1 cellular context compared by ENCODE assay signal in genomic region chr11:67354314-67355022, GRCh38.
TF ChIP-seq lines count a peak whose summit lies in the region.

No MANE protein-coding gene starts in this region.

TF ChIP-seq in GM12878, 131 proteins besides CTCF, POLR2A, EP300 and RAD21 (continues in another document):
- TF ChIP-seq ATF2 (IDR thresholded peaks at IDR 0.05; ENCODE audit: low read length) (no peak), MYB (IDR thresholded peaks at IDR 0.05; ENCODE audit: borderline replicate concordance, low read depth, low read length) (no peak), BMI1 (IDR thresholded peaks at IDR 0.05; ENCODE audit: borderline replicate concordance) (no peak), HDGF (IDR thresholded peaks at IDR 0.05) (no peak; the same call in 1 of the 2 replicates), TAF1 (IDR thresholded peaks at IDR 0.05; ENCODE audit: borderline replicate concordance, low read depth, low read length) (no peak), SMAD5 (IDR thresholded peaks at IDR 0.05; ENCODE audit: low read depth) (no peak), ZBTB4 (CRISPR knock-in tag; IDR thresholded peaks at IDR 0.05) (no peak), RAD51 (IDR thresholded peaks at IDR 0.05) (peak; percentile 34; the same call in 1 of the 2 replicates), POLR2AphosphoS2 (IDR thresholded peaks at IDR 0.05; ENCODE audit: low read depth, low read length) (no peak), CBFB (IDR thresholded peaks at IDR 0.05; ENCODE audit: low read depth) (no peak), NR2C1 (IDR thresholded peaks at IDR 0.05) (peak; percentile 67), IKZF1 (conservative IDR thresholded peaks at IDR 0.05) (peak; percentile 48), ZNF687 (IDR thresholded peaks at IDR 0.05) (peak; percentile 91), TCF3 (IDR thresholded peaks at IDR 0.05; ENCODE audit: borderline replicate concordance, insufficient read depth, low read depth, low read length) (no peak), SUPT20H (IDR thresholded peaks at IDR 0.05; ENCODE audit: borderline replicate concordance, control insufficient read depth, low read depth, low read length) (no peak), ZBTB33 (IDR thresholded peaks at IDR 0.05) (no peak), MEF2A (IDR thresholded peaks at IDR 0.05; ENCODE audit: insufficient read depth, low read depth, low read length) (no peak), EED (IDR thresholded peaks at IDR 0.05; ENCODE audit: low read depth) (0 out of 2 replicates have a peak, but pooled peaks have one; percentile 32), NR2F1 (conservative IDR thresholded peaks at IDR 0.05) (peak; percentile 83), CEBPB (IDR thresholded peaks at IDR 0.05; ENCODE audit: borderline replicate concordance in 1 of 2, low read depth in 2 of 2, low read length in 2 of 2) (no peak), HDAC6 (IDR thresholded peaks at IDR 0.05; ENCODE audit: unreplicated experiment) (no peak), RELB (IDR thresholded peaks at IDR 0.05; ENCODE audit: low read depth) (no peak), BHLHE40 (IDR thresholded peaks at IDR 0.05; ENCODE audit: borderline replicate concordance in 1 of 2, low read depth in 2 of 2, low read length in 1 of 2) (0 out of 4 replicates have a peak, but pooled peaks of 1 of the 2 experiments have one; percentile 5), WRNIP1 (IDR thresholded peaks at IDR 0.05; ENCODE audit: borderline replicate concordance, low read depth, low read length) (0 out of 2 replicates have a peak, but pooled peaks have one; percentile 14), YY1 (IDR thresholded peaks at IDR 0.05; ENCODE audit: low read depth, low read length) (no peak), MLLT1 (IDR thresholded peaks at IDR 0.05) (no peak), CREM (IDR thresholded peaks at IDR 0.05; ENCODE audit: low read depth) (no peak), ZSCAN29 (IDR thresholded peaks at IDR 0.05) (no peak), PKNOX1 (IDR thresholded peaks at IDR 0.05) (no peak; the same call in 1 of the 2 replicates), IKZF2 (IDR thresholded peaks at IDR 0.05) (peak in 1 of 2 experiments; percentile 54; a peak in 2 of 4 replicates), ZNF592 (IDR thresholded peaks at IDR 0.05) (no peak), MXI1 (IDR thresholded peaks at IDR 0.05; ENCODE audit: low read depth, low read length) (peak; percentile 56; the same call in 1 of the 2 replicates), ELK1 (IDR thresholded peaks at IDR 0.05; ENCODE audit: low read depth, low read length) (no peak), RELA (IDR thresholded peaks at IDR 0.05; ENCODE audit: borderline replicate concordance, partially characterized antibody) (no peak), ZNF622 (IDR thresholded peaks at IDR 0.05) (no peak), TCF7 (IDR thresholded peaks at IDR 0.05; ENCODE audit: borderline replicate concordance) (no peak), MTA2 (IDR thresholded peaks at IDR 0.05; ENCODE audit: low read depth) (0 out of 2 replicates have a peak, but pooled peaks have one; percentile 37), EZH2 (IDR thresholded peaks at IDR 0.05; ENCODE audit: borderline replicate concordance, control insufficient read depth, low read depth, low read length) (no peak), SPI1 (IDR thresholded peaks at IDR 0.05; ENCODE audit: borderline replicate concordance, insufficient read depth, low read depth, low read length) (no peak), RUNX3 (IDR thresholded peaks at IDR 0.05; ENCODE audit: low read length) (no peak)
